Comparison of ENCODE assay signal across 1 cellular context in genomic region chr4:15479089-15479912, GRCh38.
A peak's percentile ranks its signal among the peaks of the same experiment; 100 is the strongest.
TF ChIP-seq lines count a peak whose summit lies in the region.

No MANE protein-coding gene starts in this region.

TF ChIP-seq in K562, 482 proteins besides CTCF, POLR2A, EP300 and RAD21 (continued from another document and continues in another):
- TF ChIP-seq ZBTB2 (IDR thresholded peaks at IDR 0.05) = no peak
- TF ChIP-seq PML (IDR thresholded peaks at IDR 0.05; ENCODE audit: low read length) = no peak
- TF ChIP-seq MLLT1 (IDR thresholded peaks at IDR 0.05) = no peak
- no peak for TF ChIP-seq ZNF561 (CRISPR knock-in tag; conservative IDR thresholded peaks at IDR 0.05)
- TF ChIP-seq BDP1 (IDR thresholded peaks at IDR 0.05; ENCODE audit: insufficient read depth, insufficient read length) = no peak
- no peak for TF ChIP-seq KDM5B (IDR thresholded peaks at IDR 0.05; ENCODE audit: insufficient replicate concordance, low read depth, low read length)
- peak in 1 of 2 experiments; percentile 61; a peak in 1 of 4 replicates for TF ChIP-seq ARNT (IDR thresholded peaks at IDR 0.05)
- no peak for TF ChIP-seq RBM17 (IDR thresholded peaks at IDR 0.05; ENCODE audit: borderline replicate concordance, low read depth, low read length)
- no peak for TF ChIP-seq BMI1 (IDR thresholded peaks at IDR 0.05; ENCODE audit: low read length)
- TF ChIP-seq ZNF212 (CRISPR knock-in tag; IDR thresholded peaks at IDR 0.05) = no peak
- no peak for TF ChIP-seq FOXK2 (conservative IDR thresholded peaks at IDR 0.05 in 1 of 2, IDR thresholded peaks at IDR 0.05 in 1 of 2; ENCODE audit: low read depth in 2 of 2)
- no peak for TF ChIP-seq TEAD1 (CRISPR knock-in tag; IDR thresholded peaks at IDR 0.05)
- TF ChIP-seq TAF9B (IDR thresholded peaks at IDR 0.05; ENCODE audit: partially characterized antibody) = no peak
- no peak for TF ChIP-seq NONO (IDR thresholded peaks at IDR 0.05; ENCODE audit: low read depth in 2 of 2, low read length in 1 of 2)
- 0 out of 2 replicates have a peak, but pooled peaks have one; percentile 1 for TF ChIP-seq TFE3 (CRISPR knock-in tag; IDR thresholded peaks at IDR 0.05)
- TF ChIP-seq TRIM24 (IDR thresholded peaks at IDR 0.05) = no peak
- TF ChIP-seq SAFB (IDR thresholded peaks at IDR 0.05; ENCODE audit: borderline replicate concordance, low read depth, low read length) = no peak
- 0 out of 2 replicates have a peak, but pooled peaks have one; percentile 4 for TF ChIP-seq JUN (IDR thresholded peaks at IDR 0.05; ENCODE audit: borderline replicate concordance, low read depth, low read length)
- TF ChIP-seq JUN (CRISPR knock-in tag; IDR thresholded peaks at IDR 0.05; ENCODE audit: borderline replicate concordance) = no peak
- no peak for TF ChIP-seq EZH2 (IDR thresholded peaks at IDR 0.05; ENCODE audit: borderline replicate concordance, low read depth, low read length)
- no peak for TF ChIP-seq FOXP4 (CRISPR knock-in tag; IDR thresholded peaks at IDR 0.05; ENCODE audit: borderline replicate concordance)
- no peak for TF ChIP-seq NRF1 (conservative IDR thresholded peaks at IDR 0.05 in 1 of 2, IDR thresholded peaks at IDR 0.05 in 1 of 2)
- no peak for TF ChIP-seq KAT2B (IDR thresholded peaks at IDR 0.05; ENCODE audit: low read depth, low read length)
- TF ChIP-seq PTRF (tag; IDR thresholded peaks at IDR 0.05) = no peak
- TF ChIP-seq CSDE1 (IDR thresholded peaks at IDR 0.05) = no peak
- no peak for TF ChIP-seq E2F4 (CRISPR knock-in tag; IDR thresholded peaks at IDR 0.05; ENCODE audit: low read depth)
- peak in 1 of 2 experiments; percentile 36; a peak in 1 of 4 replicates for TF ChIP-seq MNT (conservative IDR thresholded peaks at IDR 0.05)
- no peak for TF ChIP-seq ZNF77 (CRISPR knock-in tag; IDR thresholded peaks at IDR 0.05)
- no peak for TF ChIP-seq KHSRP (IDR thresholded peaks at IDR 0.05)
- TF ChIP-seq DIDO1 (tag; IDR thresholded peaks at IDR 0.05; ENCODE audit: low read depth) = peak; percentile 66
- no peak for TF ChIP-seq TAF15 (IDR thresholded peaks at IDR 0.05; ENCODE audit: low read depth, low read length)
- TF ChIP-seq ZNF717 (CRISPR knock-in tag; IDR thresholded peaks at IDR 0.05) = no peak
- peak; percentile 89 for TF ChIP-seq USF2 (CRISPR knock-in tag; IDR thresholded peaks at IDR 0.05)
- no peak for TF ChIP-seq MCM5 (IDR thresholded peaks at IDR 0.05; ENCODE audit: low read depth)
- no peak for TF ChIP-seq CAMTA2 (CRISPR knock-in tag; conservative IDR thresholded peaks at IDR 0.05)
- no peak for TF ChIP-seq GTF2E2 (tag; IDR thresholded peaks at IDR 0.05)
- TF ChIP-seq ZNF384 (IDR thresholded peaks at IDR 0.05; ENCODE audit: low read depth, low read length) = no peak
- TF ChIP-seq TBP (optimal IDR thresholded peaks at IDR 0.05; ENCODE audit: low read depth, low read length) = peak; percentile 9
- TF ChIP-seq NCOR1 (IDR thresholded peaks at IDR 0.05) = no peak
- TF ChIP-seq ZNF655 (CRISPR knock-in tag; IDR thresholded peaks at IDR 0.05) = no peak
- TF ChIP-seq NCOA2 (IDR thresholded peaks at IDR 0.05; ENCODE audit: partially characterized antibody in 2 of 2) = no peak
- no peak for TF ChIP-seq FOXK1 (CRISPR knock-in tag; IDR thresholded peaks at IDR 0.05; ENCODE audit: borderline replicate concordance)
- no peak for TF ChIP-seq ATF7 (IDR thresholded peaks at IDR 0.05)
- TF ChIP-seq SIRT6 (IDR thresholded peaks at IDR 0.05; ENCODE audit: low read depth, low read length) = no peak
- TF ChIP-seq SAFB2 (IDR thresholded peaks at IDR 0.05; ENCODE audit: borderline replicate concordance, low read depth, low read length, severe bottlenecking) = no peak
- no peak for TF ChIP-seq ZNF124 (CRISPR knock-in tag; IDR thresholded peaks at IDR 0.05)
- TF ChIP-seq MYBL2 (IDR thresholded peaks at IDR 0.05; ENCODE audit: low read depth) = no peak
- no peak for TF ChIP-seq MYBL2 (CRISPR knock-in tag; IDR thresholded peaks at IDR 0.05; ENCODE audit: borderline replicate concordance)
- no peak for TF ChIP-seq SMARCA4 (IDR thresholded peaks at IDR 0.05)
- TF ChIP-seq SLC30A9 (CRISPR knock-in tag; IDR thresholded peaks at IDR 0.05) = no peak
- TF ChIP-seq ZNF184 (CRISPR knock-in tag; IDR thresholded peaks at IDR 0.05) = no peak
- no peak for TF ChIP-seq ZBTB1 (CRISPR knock-in tag; IDR thresholded peaks at IDR 0.05; ENCODE audit: borderline replicate concordance, low read depth)
- no peak for TF ChIP-seq NR4A1 (CRISPR knock-in tag; IDR thresholded peaks at IDR 0.05)
- no peak; the same call in 1 of the 2 replicates for TF ChIP-seq NR4A1 (tag; IDR thresholded peaks at IDR 0.05)
- no peak for TF ChIP-seq PCBP1 (IDR thresholded peaks at IDR 0.05; ENCODE audit: low read depth, low read length, poor library complexity, severe bottlenecking)
- no peak for TF ChIP-seq HMBOX1 (IDR thresholded peaks at IDR 0.05)
- TF ChIP-seq ATF6 (CRISPR knock-in tag; IDR thresholded peaks at IDR 0.05) = no peak
- no peak for TF ChIP-seq HMG20B (CRISPR knock-in tag; IDR thresholded peaks at IDR 0.05)
- TF ChIP-seq ZNF740 (CRISPR knock-in tag; IDR thresholded peaks at IDR 0.05) = no peak
- 0 out of 4 replicates have a peak, but pooled peaks of 1 of the 2 experiments have one; percentile 28 for TF ChIP-seq ZNF740 (tag; IDR thresholded peaks at IDR 0.05)
- TF ChIP-seq DMBX1 (CRISPR knock-in tag; IDR thresholded peaks at IDR 0.05; ENCODE audit: borderline replicate concordance) = no peak
